Comparison of ENCODE assay signal across 34 cellular contexts in the genomic region with DNA sequence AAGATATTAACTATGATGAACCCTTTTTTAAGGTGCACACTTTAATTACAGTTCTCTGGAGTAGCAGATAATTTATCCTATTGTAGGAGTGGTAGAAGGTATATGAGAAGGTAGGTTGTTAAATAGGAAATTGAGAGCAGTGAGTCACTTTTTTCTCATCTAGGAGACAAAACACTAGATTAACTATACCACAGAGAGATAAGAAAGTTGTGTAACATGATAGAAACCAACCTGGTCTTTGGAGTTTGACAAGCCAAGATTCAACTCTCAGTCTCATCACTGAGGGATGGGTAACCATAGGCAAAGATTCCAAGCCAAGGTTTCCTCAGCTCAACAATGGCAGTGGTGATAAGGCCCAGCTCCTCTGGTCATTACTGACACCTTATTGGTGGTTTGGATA.
"Had no signal": no experiment of that assay in that cellular context is flagged by ENCODE, and none has a peak within 500 bp of the region (broad histone marks: within the 10 kb centered on the region; RNA-seq: fewer than 3 reads in every experiment).

No MANE protein-coding gene starts in this region.

- H3K4me3 ChIP-seq: body of pancreas, cardiac muscle cell, coronary artery, dorsolateral prefrontal cortex, esophagus muscularis mucosa, gastrocnemius medialis, heart right ventricle, hepatocyte had no signal

- H3K4me1 Mint-ChIP-seq: activated B cell treated with CpG ODN at 0.5 μM for 24 hours; activated T-helper 17 cell treated with anti-CD3 and anti-CD28 coated beads, Interleukin-2, amount 50 U/mL, for 72 hours; T-helper 17 cell had no signal

- H3K4me1 ChIP-seq: body of pancreas, foreskin keratinocyte, gastrocnemius medialis had no signal

- H3K27me3 Mint-ChIP-seq: activated B cell treated with CpG ODN at 0.5 μM for 24 hours; dendritic cell treated with granulocyte-macrophage colony-stimulating factor and Interleukin-4, amounts not matched to agents 40 ng/mL and 50 ng/mL, for 4 days had no signal

- H2AFZ ChIP-seq: hepatocyte had no signal

- H3K36me3 Mint-ChIP-seq: activated naive CD4-positive, alpha-beta T cell treated with anti-CD3 and anti-CD28 coated beads, Interleukin-2, amount 50 U/mL, for 72 hours; activated naive CD8-positive, alpha-beta T cell treated with anti-CD3 and anti-CD28 coated beads, Interleukin-2, amount 10 ng/mL, durations not matched to agents 7 days and 5 days had no signal

- H3K79me2 ChIP-seq: hepatocyte had no signal

- H3K27ac ChIP-seq: body of pancreas, cardiac muscle cell, coronary artery, dorsolateral prefrontal cortex, esophagus muscularis mucosa, foreskin keratinocyte, gastrocnemius medialis, heart right ventricle, hepatocyte, WERI-Rb-1 had no signal

- H3K27ac Mint-ChIP-seq: activated B cell treated with CpG ODN at 0.5 μM for 24 hours; activated CD8-positive, alpha-beta T cell treated with anti-CD3 and anti-CD28 coated beads for 36 hours; activated naive CD4-positive, alpha-beta T cell treated with anti-CD3 and anti-CD28 coated beads for 36 hours; activated naive CD4-positive, alpha-beta T cell treated with anti-CD3 and anti-CD28 coated beads, Interleukin-2, amount 50 U/mL, for 72 hours; activated naive CD8-positive, alpha-beta T cell treated with anti-CD3 and anti-CD28 coated beads, Interleukin-2, amount 10 ng/mL, durations not matched to agents 7 days and 5 days; activated T-helper 17 cell treated with anti-CD3 and anti-CD28 coated beads, Interleukin-2, amount 50 U/mL, for 72 hours; dendritic cell treated with granulocyte-macrophage colony-stimulating factor and Interleukin-4, amounts not matched to agents 40 ng/mL and 50 ng/mL, for 4 days; T-helper 17 cell; T-helper 2 cell treated with Interferon-gamma antibody and Interleukin-4, amounts not matched to agents 5 μg/mL and 100 μg/mL, for 36 hours had no signal

- DNase-seq: activated B cell treated with CpG ODN at 0.5 μM for 24 hours; activated CD4-positive, alpha-beta T cell treated with anti-CD3 and anti-CD28 coated beads for 48 hours; activated CD4-positive, alpha-beta T cell treated with anti-CD3 and anti-CD28 coated beads, Interleukin-2, amount 50 U/mL, for 1 hour; activated CD4-positive, alpha-beta T cell treated with anti-CD3 and anti-CD28 coated beads, Interleukin-2, amount 50 U/mL, for 48 hours; activated CD8-positive, alpha-beta memory T cell treated with anti-CD3 and anti-CD28 coated beads for 24 hours; activated CD8-positive, alpha-beta T cell treated with anti-CD3 and anti-CD28 coated beads for 36 hours; activated effector memory CD4-positive, alpha-beta T cell treated with Interleukin-2 at 50 U/mL for 16 hours; activated naive CD4-positive, alpha-beta T cell treated with anti-CD3 and anti-CD28 coated beads for 36 hours; activated naive CD8-positive, alpha-beta T cell treated with anti-CD3 and anti-CD28 coated beads, Interleukin-2, amount 10 ng/mL, durations not matched to agents 7 days and 5 days; activated T-cell treated with anti-CD3 and anti-CD28 coated beads, Interleukin-2, amount 50 U/mL, for 4 hours; amniotic stem cell; anterior cingulate cortex; body of pancreas; central memory CD4-positive, alpha-beta T cell; cerebellar nuclear complex; dorsolateral prefrontal cortex; effector memory CD4-positive, alpha-beta T cell; erythroblast; gastrocnemius medialis; heart right ventricle; T-helper 1 cell; T-helper 17 cell; T1000; WERI-Rb-1 had no signal

- H3K9me3 Mint-ChIP-seq: activated B cell treated with CpG ODN at 0.5 μM for 24 hours; activated CD8-positive, alpha-beta T cell treated with anti-CD3 and anti-CD28 coated beads for 36 hours; activated naive CD4-positive, alpha-beta T cell treated with anti-CD3 and anti-CD28 coated beads for 36 hours; activated naive CD4-positive, alpha-beta T cell treated with anti-CD3 and anti-CD28 coated beads, Interleukin-2, amount 50 U/mL, for 72 hours; activated naive CD8-positive, alpha-beta T cell treated with anti-CD3 and anti-CD28 coated beads, Interleukin-2, amount 10 ng/mL, durations not matched to agents 7 days and 5 days; activated T-cell treated with anti-CD3 and anti-CD28 coated beads, Interleukin-2, amount 50 U/mL, for 4 hours; activated T-helper 17 cell treated with anti-CD3 and anti-CD28 coated beads, Interleukin-2, amount 50 U/mL, for 72 hours; dendritic cell treated with granulocyte-macrophage colony-stimulating factor and Interleukin-4, amounts not matched to agents 40 ng/mL and 50 ng/mL, for 4 days; T-helper 2 cell treated with Interferon-gamma antibody and Interleukin-4, amounts not matched to agents 5 μg/mL and 100 μg/mL, for 36 hours had no signal

- H3K4me3 Mint-ChIP-seq: activated B cell treated with CpG ODN at 0.5 μM for 24 hours; activated CD8-positive, alpha-beta T cell treated with anti-CD3 and anti-CD28 coated beads for 36 hours; activated naive CD4-positive, alpha-beta T cell treated with anti-CD3 and anti-CD28 coated beads for 36 hours; activated naive CD8-positive, alpha-beta T cell treated with anti-CD3 and anti-CD28 coated beads, Interleukin-2, amount 10 ng/mL, durations not matched to agents 7 days and 5 days; activated T-cell treated with anti-CD3 and anti-CD28 coated beads, Interleukin-2, amount 50 U/mL, for 4 hours; activated T-helper 17 cell treated with anti-CD3 and anti-CD28 coated beads, Interleukin-2, amount 50 U/mL, for 72 hours; dendritic cell treated with granulocyte-macrophage colony-stimulating factor and Interleukin-4, amounts not matched to agents 40 ng/mL and 50 ng/mL, for 4 days; T-helper 17 cell; T-helper 2 cell treated with Interferon-gamma antibody and Interleukin-4, amounts not matched to agents 5 μg/mL and 100 μg/mL, for 36 hours had no signal

- H3K9me3 ChIP-seq: body of pancreas, esophagus muscularis mucosa, gastrocnemius medialis, heart right ventricle had no signal

- H3K4me2 ChIP-seq: hepatocyte had no signal

- H3K36me3 ChIP-seq: cardiac muscle cell, esophagus muscularis mucosa, gastrocnemius medialis, WERI-Rb-1 had no signal

- H3K27me3 ChIP-seq: body of pancreas, cardiac muscle cell, esophagus muscularis mucosa, foreskin keratinocyte, gastrocnemius medialis, heart right ventricle, hepatocyte had no signal

- ATAC-seq: activated CD4-positive, CD25-positive, alpha-beta regulatory T cell treated with anti-CD3 and anti-CD28 coated beads, Interleukin-2, amount 50 U/mL, for 24 hours; activated CD8-positive, alpha-beta T cell treated with anti-CD3 and anti-CD28 coated beads for 36 hours; activated naive CD4-positive, alpha-beta T cell treated with anti-CD3 and anti-CD28 coated beads, Interleukin-2, amount 50 U/mL, for 72 hours; activated T-cell treated with anti-CD3 and anti-CD28 coated beads, Interleukin-2, amount 50 U/mL, for 4 hours; activated T-helper 17 cell treated with anti-CD3 and anti-CD28 coated beads, Interleukin-2, amount 50 U/mL, for 72 hours; body of pancreas; foreskin keratinocyte; gastrocnemius medialis; heart right ventricle; T-helper 17 cell had no signal
